2 cellular contexts compared by ENCODE assay signal in genomic region chr14:103856105-103856504, GRCh38.
TF ChIP-seq lines count a peak whose summit lies in the region.

No MANE protein-coding gene starts in this region.

TF ChIP-seq in SK-N-SH treated with all-trans-retinoic acid at 6 μM for 48 hours, 23 proteins besides CTCF, POLR2A, EP300 and RAD21 (continued from another document):
- TF ChIP-seq PATZ1 (CRISPR knock-in tag; IDR thresholded peaks at IDR 0.05; ENCODE audit: borderline replicate concordance) (no peak), BACH2 (CRISPR knock-in tag; IDR thresholded peaks at IDR 0.05; ENCODE audit: borderline replicate concordance) (no peak), TOX (CRISPR knock-in tag; IDR thresholded peaks at IDR 0.05; ENCODE audit: borderline replicate concordance) (no peak), TSHZ2 (CRISPR knock-in tag; IDR thresholded peaks at IDR 0.05) (no peak), ISL1 (CRISPR knock-in tag; IDR thresholded peaks at IDR 0.05) (no peak), OSR1 (CRISPR knock-in tag; IDR thresholded peaks at IDR 0.05) (no peak), ZFP30 (CRISPR knock-in tag; IDR thresholded peaks at IDR 0.05) (no peak), CSDC2 (CRISPR knock-in tag; IDR thresholded peaks at IDR 0.05) (no peak), CREB5 (CRISPR knock-in tag; IDR thresholded peaks at IDR 0.05; ENCODE audit: low read depth) (no peak), ZFP3 (CRISPR knock-in tag; IDR thresholded peaks at IDR 0.05) (no peak)

TF ChIP-seq in SK-N-SH, 30 proteins besides CTCF, POLR2A, EP300 and RAD21 (continued from another document):
- TF ChIP-seq REST (IDR thresholded peaks at IDR 0.05; ENCODE audit: low read depth, low read length): no peak
- TF ChIP-seq FOXM1 (IDR thresholded peaks at IDR 0.05; ENCODE audit: low read depth): no peak
- TF ChIP-seq SIN3A (IDR thresholded peaks at IDR 0.05; ENCODE audit: borderline replicate concordance, low read depth, low read length): no peak
- no peak for TF ChIP-seq JUND (IDR thresholded peaks at IDR 0.05)
- no peak for TF ChIP-seq TEAD4 (IDR thresholded peaks at IDR 0.05; ENCODE audit: borderline replicate concordance, insufficient read depth)
- TF ChIP-seq EZH2phosphoT487 (IDR thresholded peaks at IDR 0.05; ENCODE audit: borderline replicate concordance, low read depth): no peak
- no peak for TF ChIP-seq CHD2 (IDR thresholded peaks at IDR 0.05; ENCODE audit: low read length, partially characterized antibody)
- TF ChIP-seq PBX3 (IDR thresholded peaks at IDR 0.05): no peak
- no peak for TF ChIP-seq YY1 (IDR thresholded peaks at IDR 0.05; ENCODE audit: low read depth)
- no peak for TF ChIP-seq SMC3 (IDR thresholded peaks at IDR 0.05; ENCODE audit: low read depth, low read length)
- no peak for TF ChIP-seq FOSL2 (IDR thresholded peaks at IDR 0.05; ENCODE audit: borderline replicate concordance, low read depth)
- TF ChIP-seq ZBTB33 (IDR thresholded peaks at IDR 0.05; ENCODE audit: borderline replicate concordance, low read depth): no peak
TF ChIP-seq in SK-N-SH: peak in this region for 0.
